ENCODE assay signal across 13 cellular contexts in genomic region chr3:47984089-47984759, GRCh38. TPM values are rescaled to one million over a fixed set of nuclear protein-coding genes. Genes with fewer than 3 reads are reported as not detected.
DNase-seq lines count a peak whose midpoint lies in the region; ATAC-seq and TF ChIP-seq lines count a peak whose summit lies in the region.
"Had no signal": no experiment of that assay in that cellular context is flagged by ENCODE, and none has a peak within 500 bp of the region (broad histone marks: within the 10 kb centered on the region; RNA-seq: fewer than 3 reads in every experiment).

No MANE protein-coding gene starts in this region.

- H3K4me1 Mint-ChIP-seq in mesothelial cell of epicardium, result peaks cover 3% of the 10 kb centered on the region
- H3K4me1 Mint-ChIP-seq in activated T-cell treated with anti-CD3 and anti-CD28 coated beads, Interleukin-2, amount 50 U/mL, for 72 hours (ENCODE audit: low read depth), result no peaks in the 10 kb centered on the region
- H3K4me1 Mint-ChIP-seq in CD8-positive, alpha-beta T cell (ENCODE audit: low read depth), result no peaks in the 10 kb centered on the region

- no peak for ATAC-seq in activated T-cell treated with anti-CD3 and anti-CD28 coated beads, Interleukin-2, amount 50 U/mL, for 72 hours (replicated peaks in 1 of 2)
- no peak for ATAC-seq in HG02588 (IDR thresholded peaks at IDR 0.05; ENCODE audit: unreplicated experiment)
- no peak for ATAC-seq in CD8-positive, alpha-beta T cell

- no peak overlapping the region for H2AFZ ChIP-seq in mammary epithelial cell (ENCODE audit: low read depth, low read length)

- H3K27me3 ChIP-seq in mammary epithelial cell (ENCODE audit: insufficient read depth, low read length), result no peaks in the 10 kb centered on the region
- no peaks in the 10 kb centered on the region for H3K27me3 ChIP-seq in CD8-positive, alpha-beta T cell (ENCODE audit: insufficient read depth, low read length)
- H3K27me3 ChIP-seq: neutrophil had no signal

- peaks cover 7% of the 10 kb centered on the region for H3K36me3 ChIP-seq in mammary epithelial cell (ENCODE audit: insufficient read depth, low read length)
- H3K36me3 ChIP-seq in CD8-positive, alpha-beta T cell (ENCODE audit: insufficient read depth, low read length), result no peaks in the 10 kb centered on the region
- H3K36me3 ChIP-seq: neutrophil had no signal

- POLR2A ChIA-PET in CD8-positive, alpha-beta T cell (lab: Charles Lee), result no interaction called here

- no peaks in the 10 kb centered on the region for H3K9me3 ChIP-seq in mammary epithelial cell (replicated peaks; ENCODE audit: insufficient read depth, low read length)
- H3K9me3 ChIP-seq in CD8-positive, alpha-beta T cell (ENCODE audit: low read length), result no peaks in the 10 kb centered on the region
- H3K9me3 ChIP-seq: neutrophil had no signal

- no peak overlapping the region for H3K27ac ChIP-seq in mammary epithelial cell (ENCODE audit: insufficient read depth, low read depth, low read length)
- no peak overlapping the region for H3K27ac ChIP-seq in CD8-positive, alpha-beta T cell (ENCODE audit: low read depth, low read length)
- H3K27ac ChIP-seq: neutrophil had no signal

- CTCF ChIA-PET in mammary epithelial cell (lab: Charles Lee; ENCODE audit: low non-redundant PET), result no interaction called here
- CTCF ChIA-PET in CD8-positive, alpha-beta T cell (lab: Charles Lee), result interaction anchor here (1.2 kb wide), 1 partner anchor 22 kb away, joined by 4 read pairs; no protein-coding TSS in a partner anchor

- peak overlapping the region; percentile 18 for H3K27ac Mint-ChIP-seq in mesothelial cell of epicardium
- H3K27ac Mint-ChIP-seq in activated T-cell treated with anti-CD3 and anti-CD28 coated beads, Interleukin-2, amount 50 U/mL, for 72 hours, result no peak overlapping the region
- no peak overlapping the region for H3K27ac Mint-ChIP-seq in CD8-positive, alpha-beta T cell
- H3K27ac Mint-ChIP-seq: activated T-helper 1 cell treated with anti-CD3 and anti-CD28 coated beads, Interleukin-12 subunit alpha, Interleukin-12 subunit beta, Interleukin-2, Interleukin-4 antibody, amounts not matched to agents 30 ng/mL and 10 ng/mL and 1 ng/mL, durations not matched to agents 14 hours and 24 hours and 36 hours; T-helper 2 cell treated with Interferon-gamma antibody and Interleukin-4, amounts not matched to agents 5 μg/mL and 100 μg/mL, for 36 hours had no signal

- H3K4me2 ChIP-seq in mammary epithelial cell (ENCODE audit: insufficient read depth, low read depth, low read length), result no peak overlapping the region

- H3K79me2 ChIP-seq in mammary epithelial cell (ENCODE audit: insufficient read depth, low read length), result peaks cover 84% of the 10 kb centered on the region

- H3K4me3 ChIP-seq in AG09309 (ENCODE audit: control insufficient read depth, low read depth, low read length) (no peak overlapping the region), mammary epithelial cell (replicated peaks in 1 of 3; ENCODE audit: insufficient read depth in 1 of 3, low read depth in 2 of 3, low read length in 3 of 3) (no peak overlapping the region)
- H3K4me3 ChIP-seq in CD8-positive, alpha-beta T cell (ENCODE audit: low read depth, low read length), result no peak overlapping the region

- no peaks in the 10 kb centered on the region for H4K20me1 ChIP-seq in mammary epithelial cell (ENCODE audit: insufficient read depth, low read length)

- H3K9me3 Mint-ChIP-seq in mesothelial cell of epicardium, result no peaks in the 10 kb centered on the region
- no peaks in the 10 kb centered on the region for H3K9me3 Mint-ChIP-seq in activated T-cell treated with anti-CD3 and anti-CD28 coated beads, Interleukin-2, amount 50 U/mL, for 72 hours
- H3K9me3 Mint-ChIP-seq in CD8-positive, alpha-beta T cell, result no peaks in the 10 kb centered on the region
- H3K9me3 Mint-ChIP-seq: activated T-helper 1 cell treated with anti-CD3 and anti-CD28 coated beads, Interleukin-12 subunit alpha, Interleukin-12 subunit beta, Interleukin-2, Interleukin-4 antibody, amounts not matched to agents 30 ng/mL and 10 ng/mL and 1 ng/mL, durations not matched to agents 14 hours and 24 hours and 36 hours; T-helper 2 cell treated with Interferon-gamma antibody and Interleukin-4, amounts not matched to agents 5 μg/mL and 100 μg/mL, for 36 hours had no signal

- WGBS in mammary epithelial cell (ENCODE audit: low coverage, missing lambda C conversion rate), result 72% methylated on average over 4 of the region's 4 CpGs

- in situ Hi-C loops in mammary epithelial cell (cut with MboI; ENCODE audit: low sequenced_read_pairs in 2 of 2), result no loop called here

- TF ChIP-seq CTCF in AG09309 (IDR thresholded peaks at IDR 0.05; ENCODE audit: control insufficient read depth, insufficient read depth, low read depth, low read length, missing control alignments), result no peak
- TF ChIP-seq CTCF in mammary epithelial cell (conservative IDR thresholded peaks at IDR 0.05 in 1 of 2, IDR thresholded peaks at IDR 0.05 in 1 of 2; ENCODE audit: extremely low read depth in 1 of 2, insufficient read depth in 1 of 2, low read depth in 1 of 2, low read length in 2 of 2), result no peak
- TF ChIP-seq CTCF in mesothelial cell of epicardium (IDR thresholded peaks at IDR 0.05; ENCODE audit: unreplicated experiment), result no peak
- TF ChIP-seq CTCF in CD8-positive, alpha-beta T cell (IDR thresholded peaks at IDR 0.05), result no peak

- intact Hi-C loops in mammary epithelial cell (cut with micrococcal nuclease), result no loop called here
- intact Hi-C loops in CD8-positive, alpha-beta T cell (cut with DNase I, micrococcal nuclease), result no loop called here

- DNase-seq in AG09309 (ENCODE audit: low read depth) (peak; percentile 25), M059J (ENCODE audit: low read depth) (peak; percentile 86), mammary epithelial cell (peak; percentile 49), mesothelial cell of epicardium (ENCODE audit: low spot score in 2 of 2, unreplicated experiment in 2 of 2) (no peak), NCI-H524 treated with DMSO at 0.1 percent for 48 hours (lab: John Stamatoyannopoulos, UW) (no peak)
- DNase-seq in activated T-cell treated with anti-CD3 and anti-CD28 coated beads, Interleukin-2, amount 50 U/mL, for 72 hours, result no peak
- no peak for DNase-seq in CD8-positive, alpha-beta T cell
- DNase-seq: Kasumi-1, NCI-H526 treated with DMSO at 0.1 percent for 48 hours had no signal

- dilution Hi-C loops in mammary epithelial cell (cut with HindIII; ENCODE audit: low sequenced_read_pairs), result loop anchor here (5.0 kb wide), 1 partner anchor 72 kb away; no protein-coding TSS in a partner anchor

- no peaks in the 10 kb centered on the region for H3K27me3 Mint-ChIP-seq in mesothelial cell of epicardium (ENCODE audit: low read depth)
- no peaks in the 10 kb centered on the region for H3K27me3 Mint-ChIP-seq in activated T-cell treated with anti-CD3 and anti-CD28 coated beads, Interleukin-2, amount 50 U/mL, for 72 hours (ENCODE audit: low read depth)
- H3K27me3 Mint-ChIP-seq in CD8-positive, alpha-beta T cell (ENCODE audit: low read depth), result no peaks in the 10 kb centered on the region

- BruUV-seq in mammary epithelial cell (replicated peaks; lab: Mats Ljungman, UMichigan), result no TSS peak

- no peak overlapping the region for H3K4me3 Mint-ChIP-seq in mesothelial cell of epicardium
- H3K4me3 Mint-ChIP-seq in activated T-cell treated with anti-CD3 and anti-CD28 coated beads, Interleukin-2, amount 50 U/mL, for 72 hours, result no peak overlapping the region
- H3K4me3 Mint-ChIP-seq in CD8-positive, alpha-beta T cell, result no peak overlapping the region
- H3K4me3 Mint-ChIP-seq: activated T-helper 1 cell treated with anti-CD3 and anti-CD28 coated beads, Interleukin-12 subunit alpha, Interleukin-12 subunit beta, Interleukin-2, Interleukin-4 antibody, amounts not matched to agents 30 ng/mL and 10 ng/mL and 1 ng/mL, durations not matched to agents 14 hours and 24 hours and 36 hours; T-helper 2 cell treated with Interferon-gamma antibody and Interleukin-4, amounts not matched to agents 5 μg/mL and 100 μg/mL, for 36 hours had no signal

- no peaks in the 10 kb centered on the region for H3K36me3 Mint-ChIP-seq in mesothelial cell of epicardium
- H3K36me3 Mint-ChIP-seq in activated T-cell treated with anti-CD3 and anti-CD28 coated beads, Interleukin-2, amount 50 U/mL, for 72 hours (ENCODE audit: insufficient read depth in 2 of 2), result peaks cover 0 to 4% of the 10 kb centered on the region in 2 donors
- peaks cover 7% of the 10 kb centered on the region for H3K36me3 Mint-ChIP-seq in CD8-positive, alpha-beta T cell

- H3K9ac ChIP-seq in mammary epithelial cell (ENCODE audit: insufficient read depth, low read length), result no peak overlapping the region

- H3K4me1 ChIP-seq in mammary epithelial cell (ENCODE audit: insufficient read depth, low read length), result no peaks in the 10 kb centered on the region
- no peaks in the 10 kb centered on the region for H3K4me1 ChIP-seq in CD8-positive, alpha-beta T cell (ENCODE audit: insufficient read depth, low read length)

RNA-seq across cellular contexts. Expression of gene MAP4, which starts 32.0 kb away (rescaled TPM):
- 56.3 and 95.5 TPM in 2 replicates for total RNA-seq in M059J (2014; rRNA removed; shearing (Covaris generic))
- total RNA-seq in mammary epithelial cell, result 100 to 1,000 TPM; 148 to 288 TPM
- 119 TPM for polyA plus RNA-seq in mammary epithelial cell
- 222 TPM for polyA minus RNA-seq in mammary epithelial cell
- total RNA-seq in mesothelial cell of epicardium, result 153 to 160 TPM (median 158 TPM) in 3 replicates
- 100 to 1,000 TPM; 135 to 149 TPM for total RNA-seq in activated T-cell treated with anti-CD3 and anti-CD28 coated beads, Interleukin-2, amount 50 U/mL, for 72 hours
- total RNA-seq in CD8-positive, alpha-beta T cell, result 10 to 100 TPM; 33.2 to 34.1 TPM

Comparison
In these comparisons a context has a peak if more than half of its experiments do, and no peak if none do; other contexts are left out.
1. DNase-seq: peak in AG09309 (single experiment), M059J (single experiment) and mammary epithelial cell (single experiment); none in mesothelial cell of epicardium (0 of 2), NCI-H524 treated with DMSO at 0.1 percent for 48 hours (single experiment), activated T-cell treated with anti-CD3 and anti-CD28 coated beads, Interleukin-2, amount 50 U/mL, for 72 hours (0 of 2) and CD8-positive, alpha-beta T cell (0 of 7).